Comparison of ENCODE assay signal across 2 cellular contexts in the genomic region with DNA sequence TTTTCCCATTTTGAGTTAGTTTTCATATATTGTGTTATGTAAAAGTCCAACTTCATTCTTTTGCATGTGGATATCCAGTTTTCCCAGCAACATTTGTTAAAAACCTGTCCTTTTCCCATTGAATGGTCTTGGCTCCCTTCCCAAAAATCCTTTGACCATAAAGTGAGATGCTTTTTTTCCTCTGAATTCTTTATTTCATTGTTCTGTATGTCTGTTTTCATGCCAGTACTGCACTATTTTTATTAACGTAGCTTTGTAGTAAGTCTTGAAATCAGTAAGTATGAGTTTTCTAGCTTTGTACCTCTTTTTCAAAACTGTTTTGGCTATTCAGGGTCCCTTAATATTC.
A peak's percentile ranks its signal among the peaks of the same experiment; 100 is the strongest.
TF ChIP-seq lines count a peak whose summit lies in the region.

No MANE protein-coding gene starts in this region.

TF ChIP-seq in Ishikawa, 13 proteins besides CTCF, POLR2A, EP300 and RAD21 (continued from another document):
- TF ChIP-seq NFIC (IDR thresholded peaks at IDR 0.05) (peak; percentile 18; the same call in 1 of the 2 replicates), TAF1 (IDR thresholded peaks at IDR 0.05; ENCODE audit: low read depth) (no peak), TEAD4 (IDR thresholded peaks at IDR 0.05) (no peak), YY1 (IDR thresholded peaks at IDR 0.05; ENCODE audit: low read depth) (no peak)
- TF ChIP-seq, protein P1, sequence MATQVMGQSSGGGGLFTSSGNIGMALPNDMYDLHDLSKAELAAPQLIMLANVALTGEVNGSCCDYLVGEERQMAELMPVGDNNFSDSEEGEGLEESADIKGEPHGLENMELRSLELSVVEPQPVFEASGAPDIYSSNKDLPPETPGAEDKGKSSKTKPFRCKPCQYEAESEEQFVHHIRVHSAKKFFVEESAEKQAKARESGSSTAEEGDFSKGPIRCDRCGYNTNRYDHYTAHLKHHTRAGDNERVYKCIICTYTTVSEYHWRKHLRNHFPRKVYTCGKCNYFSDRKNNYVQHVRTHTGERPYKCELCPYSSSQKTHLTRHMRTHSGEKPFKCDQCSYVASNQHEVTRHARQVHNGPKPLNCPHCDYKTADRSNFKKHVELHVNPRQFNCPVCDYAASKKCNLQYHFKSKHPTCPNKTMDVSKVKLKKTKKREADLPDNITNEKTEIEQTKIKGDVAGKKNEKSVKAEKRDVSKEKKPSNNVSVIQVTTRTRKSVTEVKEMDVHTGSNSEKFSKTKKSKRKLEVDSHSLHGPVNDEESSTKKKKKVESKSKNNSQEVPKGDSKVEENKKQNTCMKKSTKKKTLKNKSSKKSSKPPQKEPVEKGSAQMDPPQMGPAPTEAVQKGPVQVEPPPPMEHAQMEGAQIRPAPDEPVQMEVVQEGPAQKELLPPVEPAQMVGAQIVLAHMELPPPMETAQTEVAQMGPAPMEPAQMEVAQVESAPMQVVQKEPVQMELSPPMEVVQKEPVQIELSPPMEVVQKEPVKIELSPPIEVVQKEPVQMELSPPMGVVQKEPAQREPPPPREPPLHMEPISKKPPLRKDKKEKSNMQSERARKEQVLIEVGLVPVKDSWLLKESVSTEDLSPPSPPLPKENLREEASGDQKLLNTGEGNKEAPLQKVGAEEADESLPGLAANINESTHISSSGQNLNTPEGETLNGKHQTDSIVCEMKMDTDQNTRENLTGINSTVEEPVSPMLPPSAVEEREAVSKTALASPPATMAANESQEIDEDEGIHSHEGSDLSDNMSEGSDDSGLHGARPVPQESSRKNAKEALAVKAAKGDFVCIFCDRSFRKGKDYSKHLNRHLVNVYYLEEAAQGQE (IDR thresholded peaks at IDR 0.05; ENCODE audit: low read depth) = no peak

TF ChIP-seq in GM12878, 131 proteins besides CTCF, POLR2A, EP300 and RAD21 (continued from another document):
- TF ChIP-seq, protein P2, sequence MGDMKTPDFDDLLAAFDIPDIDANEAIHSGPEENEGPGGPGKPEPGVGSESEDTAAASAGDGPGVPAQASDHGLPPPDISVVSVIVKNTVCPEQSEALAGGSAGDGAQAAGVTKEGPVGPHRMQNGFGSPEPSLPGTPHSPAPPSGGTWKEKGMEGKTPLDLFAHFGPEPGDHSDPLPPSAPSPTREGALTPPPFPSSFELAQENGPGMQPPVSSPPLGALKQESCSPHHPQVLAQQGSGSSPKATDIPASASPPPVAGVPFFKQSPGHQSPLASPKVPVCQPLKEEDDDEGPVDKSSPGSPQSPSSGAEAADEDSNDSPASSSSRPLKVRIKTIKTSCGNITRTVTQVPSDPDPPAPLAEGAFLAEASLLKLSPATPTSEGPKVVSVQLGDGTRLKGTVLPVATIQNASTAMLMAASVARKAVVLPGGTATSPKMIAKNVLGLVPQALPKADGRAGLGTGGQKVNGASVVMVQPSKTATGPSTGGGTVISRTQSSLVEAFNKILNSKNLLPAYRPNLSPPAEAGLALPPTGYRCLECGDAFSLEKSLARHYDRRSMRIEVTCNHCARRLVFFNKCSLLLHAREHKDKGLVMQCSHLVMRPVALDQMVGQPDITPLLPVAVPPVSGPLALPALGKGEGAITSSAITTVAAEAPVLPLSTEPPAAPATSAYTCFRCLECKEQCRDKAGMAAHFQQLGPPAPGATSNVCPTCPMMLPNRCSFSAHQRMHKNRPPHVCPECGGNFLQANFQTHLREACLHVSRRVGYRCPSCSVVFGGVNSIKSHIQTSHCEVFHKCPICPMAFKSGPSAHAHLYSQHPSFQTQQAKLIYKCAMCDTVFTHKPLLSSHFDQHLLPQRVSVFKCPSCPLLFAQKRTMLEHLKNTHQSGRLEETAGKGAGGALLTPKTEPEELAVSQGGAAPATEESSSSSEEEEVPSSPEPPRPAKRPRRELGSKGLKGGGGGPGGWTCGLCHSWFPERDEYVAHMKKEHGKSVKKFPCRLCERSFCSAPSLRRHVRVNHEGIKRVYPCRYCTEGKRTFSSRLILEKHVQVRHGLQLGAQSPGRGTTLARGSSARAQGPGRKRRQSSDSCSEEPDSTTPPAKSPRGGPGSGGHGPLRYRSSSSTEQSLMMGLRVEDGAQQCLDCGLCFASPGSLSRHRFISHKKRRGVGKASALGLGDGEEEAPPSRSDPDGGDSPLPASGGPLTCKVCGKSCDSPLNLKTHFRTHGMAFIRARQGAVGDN (IDR thresholded peaks at IDR 0.05) = no peak
- TF ChIP-seq, protein P3, sequence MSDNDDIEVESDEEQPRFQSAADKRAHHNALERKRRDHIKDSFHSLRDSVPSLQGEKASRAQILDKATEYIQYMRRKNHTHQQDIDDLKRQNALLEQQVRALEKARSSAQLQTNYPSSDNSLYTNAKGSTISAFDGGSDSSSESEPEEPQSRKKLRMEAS (IDR thresholded peaks at IDR 0.05; ENCODE audit: low read depth, low read length) = no peak
- no peak for TF ChIP-seq BMI1 (IDR thresholded peaks at IDR 0.05; ENCODE audit: borderline replicate concordance)
- no peak for TF ChIP-seq KLF5 (IDR thresholded peaks at IDR 0.05; ENCODE audit: partially characterized antibody)
- TF ChIP-seq SUPT20H (IDR thresholded peaks at IDR 0.05; ENCODE audit: borderline replicate concordance, control insufficient read depth, low read depth, low read length) = no peak
- TF ChIP-seq MYB (IDR thresholded peaks at IDR 0.05; ENCODE audit: borderline replicate concordance, low read depth, low read length) = no peak
- no peak for TF ChIP-seq TARDBP (IDR thresholded peaks at IDR 0.05; ENCODE audit: borderline replicate concordance)
- TF ChIP-seq, protein P4, sequence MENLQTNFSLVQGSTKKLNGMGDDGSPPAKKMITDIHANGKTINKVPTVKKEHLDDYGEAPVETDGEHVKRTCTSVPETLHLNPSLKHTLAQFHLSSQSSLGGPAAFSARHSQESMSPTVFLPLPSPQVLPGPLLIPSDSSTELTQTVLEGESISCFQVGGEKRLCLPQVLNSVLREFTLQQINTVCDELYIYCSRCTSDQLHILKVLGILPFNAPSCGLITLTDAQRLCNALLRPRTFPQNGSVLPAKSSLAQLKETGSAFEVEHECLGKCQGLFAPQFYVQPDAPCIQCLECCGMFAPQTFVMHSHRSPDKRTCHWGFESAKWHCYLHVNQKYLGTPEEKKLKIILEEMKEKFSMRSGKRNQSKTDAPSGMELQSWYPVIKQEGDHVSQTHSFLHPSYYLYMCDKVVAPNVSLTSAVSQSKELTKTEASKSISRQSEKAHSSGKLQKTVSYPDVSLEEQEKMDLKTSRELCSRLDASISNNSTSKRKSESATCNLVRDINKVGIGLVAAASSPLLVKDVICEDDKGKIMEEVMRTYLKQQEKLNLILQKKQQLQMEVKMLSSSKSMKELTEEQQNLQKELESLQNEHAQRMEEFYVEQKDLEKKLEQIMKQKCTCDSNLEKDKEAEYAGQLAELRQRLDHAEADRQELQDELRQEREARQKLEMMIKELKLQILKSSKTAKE (IDR thresholded peaks at IDR 0.05; ENCODE audit: low read depth, poor library complexity, severe bottlenecking) = no peak
